In the genomic region with DNA sequence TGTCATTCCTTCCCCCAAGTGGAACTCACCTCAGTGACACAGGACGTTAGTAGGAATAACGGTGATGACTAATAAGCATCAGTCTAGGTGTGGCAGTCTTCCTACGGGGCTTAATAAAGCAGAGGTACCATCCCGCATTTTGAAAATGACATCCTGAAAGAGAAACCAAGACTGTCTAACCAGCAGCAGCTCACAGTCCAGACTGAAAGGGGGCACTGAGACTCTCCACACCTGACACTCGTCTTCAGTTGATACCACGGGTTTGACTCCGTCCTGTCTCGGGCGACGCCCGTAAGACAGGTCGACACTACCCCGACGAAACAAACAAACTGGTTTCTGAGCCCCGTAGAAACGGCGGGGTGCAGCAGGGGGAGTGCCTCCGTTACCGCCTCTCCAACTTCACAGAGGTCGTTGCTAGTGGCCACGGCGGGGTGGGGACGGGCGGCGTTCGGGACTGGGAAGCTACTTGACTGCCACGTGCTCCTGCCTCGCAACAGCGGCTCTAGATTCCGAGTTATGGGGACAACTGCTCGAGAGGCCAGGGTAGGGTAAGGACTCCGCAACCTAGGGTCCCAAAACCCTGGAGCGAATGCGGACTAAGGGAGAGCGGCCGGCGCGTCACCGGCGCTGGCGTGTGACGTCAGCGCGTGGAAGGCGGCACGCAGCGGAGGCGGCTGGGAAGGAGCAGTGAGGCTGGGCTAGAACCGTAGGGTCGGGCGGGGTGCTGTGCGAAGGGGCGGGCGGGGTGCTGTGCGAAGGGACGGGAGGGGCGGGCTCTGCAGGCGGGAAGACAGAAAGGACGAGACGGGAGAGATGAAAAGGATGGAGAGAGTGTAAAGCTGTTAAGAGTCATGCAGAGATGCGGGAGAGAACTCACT, we compare ENCODE assay signal across 8 cellular contexts. TPM values are rescaled to one million over a fixed set of nuclear protein-coding genes. Genes with fewer than 3 reads are reported as not detected.
DNase-seq lines count a peak whose midpoint lies in the region; ATAC-seq and TF ChIP-seq lines count a peak whose summit lies in the region.

A gene with protein sequence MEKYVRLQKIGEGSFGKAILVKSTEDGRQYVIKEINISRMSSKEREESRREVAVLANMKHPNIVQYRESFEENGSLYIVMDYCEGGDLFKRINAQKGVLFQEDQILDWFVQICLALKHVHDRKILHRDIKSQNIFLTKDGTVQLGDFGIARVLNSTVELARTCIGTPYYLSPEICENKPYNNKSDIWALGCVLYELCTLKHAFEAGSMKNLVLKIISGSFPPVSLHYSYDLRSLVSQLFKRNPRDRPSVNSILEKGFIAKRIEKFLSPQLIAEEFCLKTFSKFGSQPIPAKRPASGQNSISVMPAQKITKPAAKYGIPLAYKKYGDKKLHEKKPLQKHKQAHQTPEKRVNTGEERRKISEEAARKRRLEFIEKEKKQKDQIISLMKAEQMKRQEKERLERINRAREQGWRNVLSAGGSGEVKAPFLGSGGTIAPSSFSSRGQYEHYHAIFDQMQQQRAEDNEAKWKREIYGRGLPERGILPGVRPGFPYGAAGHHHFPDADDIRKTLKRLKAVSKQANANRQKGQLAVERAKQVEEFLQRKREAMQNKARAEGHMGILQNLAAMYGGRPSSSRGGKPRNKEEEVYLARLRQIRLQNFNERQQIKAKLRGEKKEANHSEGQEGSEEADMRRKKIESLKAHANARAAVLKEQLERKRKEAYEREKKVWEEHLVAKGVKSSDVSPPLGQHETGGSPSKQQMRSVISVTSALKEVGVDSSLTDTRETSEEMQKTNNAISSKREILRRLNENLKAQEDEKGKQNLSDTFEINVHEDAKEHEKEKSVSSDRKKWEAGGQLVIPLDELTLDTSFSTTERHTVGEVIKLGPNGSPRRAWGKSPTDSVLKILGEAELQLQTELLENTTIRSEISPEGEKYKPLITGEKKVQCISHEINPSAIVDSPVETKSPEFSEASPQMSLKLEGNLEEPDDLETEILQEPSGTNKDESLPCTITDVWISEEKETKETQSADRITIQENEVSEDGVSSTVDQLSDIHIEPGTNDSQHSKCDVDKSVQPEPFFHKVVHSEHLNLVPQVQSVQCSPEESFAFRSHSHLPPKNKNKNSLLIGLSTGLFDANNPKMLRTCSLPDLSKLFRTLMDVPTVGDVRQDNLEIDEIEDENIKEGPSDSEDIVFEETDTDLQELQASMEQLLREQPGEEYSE (N-terminal part only) (minus strand): TSS at position 593 of the 878 bp plus-strand sequence. CDS start 9,953 bp downstream, outside the sequence.

- POLR2A ChIA-PET in HEK293T (lab: Yijun Ruan, JAX) = interaction anchor here (0.6 to 3.7 kb wide), 11 partner anchors 9 to 199 kb away, joined by 3 to 32 read pairs (median 3); partner anchors contain the start of genes CLCN3 and HPF1

- peak; percentile 98 for ATAC-seq in gastroesophageal sphincter

- H3K36me3 ChIP-seq in SJSA1 (no peaks in the 10 kb centered on the region; the same call in 1 of the 2 replicates), gastroesophageal sphincter (peaks cover 0 to 3% of the 10 kb centered on the region in 2 donors), neutrophil (no peaks in the 10 kb centered on the region)

- 0% methylated on average over 15 to 18 of the region's 61 CpGs for WGBS in gastroesophageal sphincter (ENCODE audit: low coverage in 1 of 2), 2 donors

- TF ChIP-seq POLR2A in gastroesophageal sphincter (IDR thresholded peaks at IDR 0.05) = peak; percentile 86 to 91

- CTCF ChIA-PET in HEK293T (lab: Yijun Ruan, JAX) = interaction anchor here (0.6 to 2.5 kb wide), 8 partner anchors 14 to 689 kb away, joined by 3 to 31 read pairs (median 4); no protein-coding TSS in a partner anchor

- DNase-seq in GF-D8 (lab: John Stamatoyannopoulos, UW) (peak; percentile 62), HEK293T (ENCODE audit: extremely low spot score) (peak; percentile 87), MV-4-11 (lab: John Stamatoyannopoulos, UW) (peak; percentile 71), SJSA1 (ENCODE audit: low read depth in 1 of 2, low spot score in 2 of 2) (peak; percentile 87), substantia nigra (lab: John Stamatoyannopoulos, UW) (peak; percentile 39 to 95 (median 83))
- peak; percentile 45 to 78 (median 67) for DNase-seq in activated naive CD4-positive, alpha-beta T cell (lab: John Stamatoyannopoulos, UW)

- no peak for TF ChIP-seq EP300 in gastroesophageal sphincter (IDR thresholded peaks at IDR 0.05)

- H3K27ac ChIP-seq in SJSA1 = peak within 1 kb of the TSS; percentile 86
- peak within 1 kb of the TSS; percentile 88 to 96 (median 96) for H3K27ac ChIP-seq in gastroesophageal sphincter
- peak within 1 kb of the TSS; percentile 90 for H3K27ac ChIP-seq in neutrophil
- H3K27ac ChIP-seq in substantia nigra (ENCODE audit: low read depth, low read length, poor library complexity, severe bottlenecking) = peak within 1 kb of the TSS; percentile 94

- peak within 1 kb of the TSS; percentile 74 for H3K4me3 ChIP-seq in SJSA1
- H3K4me3 ChIP-seq in gastroesophageal sphincter = peak within 1 kb of the TSS; percentile 71 to 77
- H3K4me3 ChIP-seq in neutrophil (ENCODE audit: low read depth in 1 of 2, low read length in 1 of 2) = peak within 1 kb of the TSS; percentile 87 to 94

- H3K9me3 ChIP-seq in SJSA1 (replicated peaks) = no peaks in the 10 kb centered on the region
- no peaks in the 10 kb centered on the region for H3K9me3 ChIP-seq in gastroesophageal sphincter
- H3K9me3 ChIP-seq in neutrophil = no peaks in the 10 kb centered on the region

- TF ChIP-seq CTCF in gastroesophageal sphincter (IDR thresholded peaks at IDR 0.05) (no peak), neutrophil (IDR thresholded peaks at IDR 0.05) (no peak)

- H3K27me3 ChIP-seq in SJSA1 (replicated peaks) = no peaks in the 10 kb centered on the region
- no peaks in the 10 kb centered on the region for H3K27me3 ChIP-seq in gastroesophageal sphincter
- H3K27me3 ChIP-seq in neutrophil = no peaks in the 10 kb centered on the region

- peaks cover 4% of the 10 kb centered on the region; the same call in 1 of the 2 replicates for H3K4me1 ChIP-seq in SJSA1 (replicated peaks)
- peaks cover 0 to 29% (median 9%) of the 10 kb centered on the region in 3 donors for H3K4me1 ChIP-seq in gastroesophageal sphincter
- H3K4me1 ChIP-seq in neutrophil (ENCODE audit: control insufficient read depth in 1 of 2, insufficient read depth in 1 of 2, low read depth in 1 of 2, low read length in 1 of 2) = peaks cover 14 to 17% of the 10 kb centered on the region in 2 experiments

TF ChIP-seq in HEK293T, 16 proteins besides CTCF, POLR2A, EP300 and RAD21:
- TF ChIP-seq, protein P1, sequence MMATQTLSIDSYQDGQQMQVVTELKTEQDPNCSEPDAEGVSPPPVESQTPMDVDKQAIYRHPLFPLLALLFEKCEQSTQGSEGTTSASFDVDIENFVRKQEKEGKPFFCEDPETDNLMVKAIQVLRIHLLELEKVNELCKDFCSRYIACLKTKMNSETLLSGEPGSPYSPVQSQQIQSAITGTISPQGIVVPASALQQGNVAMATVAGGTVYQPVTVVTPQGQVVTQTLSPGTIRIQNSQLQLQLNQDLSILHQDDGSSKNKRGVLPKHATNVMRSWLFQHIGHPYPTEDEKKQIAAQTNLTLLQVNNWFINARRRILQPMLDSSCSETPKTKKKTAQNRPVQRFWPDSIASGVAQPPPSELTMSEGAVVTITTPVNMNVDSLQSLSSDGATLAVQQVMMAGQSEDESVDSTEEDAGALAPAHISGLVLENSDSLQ (IDR thresholded peaks at IDR 0.05) = no peak
- 0 out of 2 replicates have a peak, but pooled peaks have one; percentile 20 for TF ChIP-seq CTBP1 (IDR thresholded peaks at IDR 0.05; ENCODE audit: borderline replicate concordance)
- peak; percentile 60 for TF ChIP-seq L3MBTL2 (conservative IDR thresholded peaks at IDR 0.05)
- TF ChIP-seq ELF4 (IDR thresholded peaks at IDR 0.05) = no peak
TF ChIP-seq in HEK293T: peak in this region for 2.

RNA-seq across cellular contexts. Expression of the gene that starts here (rescaled TPM):
- 4.4 and 6.2 TPM in 2 replicates for total RNA-seq in SJSA1 (2014; rRNA removed; shearing (Covaris generic))
- 10 to 100 TPM in 3 of 4 donors, 1 to 10 TPM in 1; 9.1 to 21.4 (median 12.3) TPM for total RNA-seq in gastroesophageal sphincter

Comparison
In these comparisons a context has a peak if more than half of its experiments do, and no peak if none do; other contexts are left out.
1. Peak in every context shown above with its lines: DNase-seq, ATAC-seq, H3K4me3 ChIP-seq and H3K27ac ChIP-seq.